ENCODE assay signal across 32 cellular contexts in the genomic region with DNA sequence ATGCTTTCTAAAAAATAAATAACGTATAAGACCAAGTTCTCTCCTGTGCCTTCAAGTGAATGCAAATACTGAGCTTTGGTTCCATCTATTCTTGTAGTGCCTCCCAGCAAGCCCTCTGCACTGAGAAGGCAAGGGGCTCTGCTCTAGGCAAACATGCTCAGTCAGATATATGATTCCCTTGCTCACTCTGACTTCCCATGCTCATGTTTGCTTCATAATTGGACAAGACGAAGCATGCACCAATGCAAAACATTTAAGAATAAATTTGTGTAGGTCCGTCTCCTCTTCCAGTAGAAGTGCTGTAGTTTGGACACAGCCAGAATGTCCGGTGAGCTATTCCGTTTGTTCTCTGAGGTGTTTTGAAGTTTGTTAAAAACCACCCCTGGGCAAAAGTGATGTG.
"Had no signal": no experiment of that assay in that cellular context is flagged by ENCODE, and none has a peak within 500 bp of the region (broad histone marks: within the 10 kb centered on the region; RNA-seq: fewer than 3 reads in every experiment).

No MANE protein-coding gene starts in this region.

- H3K27ac ChIP-seq: ascending aorta, gastrocnemius medialis, left ventricle myocardium inferior, neutrophil, ovary, upper lobe of right lung, WERI-Rb-1 had no signal

- DNase-seq: activated CD4-positive, alpha-beta memory T cell treated with anti-CD3 and anti-CD28 coated beads for 36 hours; activated CD4-positive, alpha-beta T cell treated with anti-CD3 and anti-CD28 coated beads for 48 hours; activated CD8-positive, alpha-beta memory T cell treated with anti-CD3 and anti-CD28 coated beads, Interleukin-2, amount 50 U/mL, for 4 hours; activated gamma-delta T cell; activated naive CD4-positive, alpha-beta T cell treated with anti-CD3 and anti-CD28 coated beads, Interleukin-2, amount 10 ng/mL, durations not matched to agents 7 days and 5 days; activated naive CD8-positive, alpha-beta T cell treated with anti-CD3 and anti-CD28 coated beads, Interleukin-2, amount 10 ng/mL, durations not matched to agents 7 days and 5 days; activated T-cell treated with anti-CD3 and anti-CD28 coated beads, Interleukin-2, amount 50 U/mL, for 1 hour; brain microvascular endothelial cell; central memory CD4-positive, alpha-beta T cell; endodermal cell; gastrocnemius medialis; glutamatergic neuron; left ventricle myocardium inferior; naive B cell; nephron progenitor cell; ovary; retina; sigmoid colon; small intestine; stimulated activated CD4-positive, alpha-beta T cell treated with anti-CD3 and anti-CD28 coated beads, Interleukin-1b, Interleukin-23, amount 100 ng/mL, for 48 hours; stimulated activated CD4-positive, alpha-beta T cell treated with anti-CD3 and anti-CD28 coated beads, Interleukin-4, amount 100 ng/mL, for 4 hours; stimulated activated CD8-positive, alpha-beta memory T cell treated with anti-CD3 and anti-CD28 coated beads, Interleukin-4, amount 100 ng/mL, for 48 hours; stimulated activated naive CD8-positive, alpha-beta T cell treated with anti-CD3 and anti-CD28 coated beads, Interleukin-15, amount 100 ng/mL, for 72 hours; substantia nigra; thyroid gland; upper lobe of right lung; WERI-Rb-1 had no signal

- H3K4me3 ChIP-seq: ascending aorta, gastrocnemius medialis, left ventricle myocardium inferior, lung, ovary, sigmoid colon, thyroid gland, upper lobe of right lung had no signal

- H3K9me3 ChIP-seq: ascending aorta, gastrocnemius medialis, left ventricle myocardium inferior, neutrophil, ovary, sigmoid colon, thyroid gland, upper lobe of right lung had no signal

- H3K4me1 ChIP-seq: ascending aorta, gastrocnemius medialis, upper lobe of right lung had no signal

- ATAC-seq: activated CD4-positive, CD25-positive, alpha-beta regulatory T cell treated with anti-CD3 and anti-CD28 coated beads, Interleukin-2, amount 50 U/mL, for 24 hours; gastrocnemius medialis; stimulated activated memory B cell treated with anti-CD40 and anti-IgM and Interleukin-4, amounts not matched to agents 10 μg/mL and 1 μg/mL and 100 μg/mL, for 72 hours; stimulated activated naive CD8-positive, alpha-beta T cell treated with anti-CD3 and anti-CD28 coated beads, Interleukin-15, amount 100 ng/mL, for 72 hours; upper lobe of right lung had no signal

- H3K36me3 ChIP-seq: brain microvascular endothelial cell, gastrocnemius medialis, ovary had no signal

- H3K27me3 ChIP-seq: ascending aorta, brain microvascular endothelial cell, gastrocnemius medialis, neutrophil, ovary, sigmoid colon, thyroid gland, upper lobe of right lung had no signal
